Comparison of ENCODE assay signal across 2 cellular contexts in the genomic region with DNA sequence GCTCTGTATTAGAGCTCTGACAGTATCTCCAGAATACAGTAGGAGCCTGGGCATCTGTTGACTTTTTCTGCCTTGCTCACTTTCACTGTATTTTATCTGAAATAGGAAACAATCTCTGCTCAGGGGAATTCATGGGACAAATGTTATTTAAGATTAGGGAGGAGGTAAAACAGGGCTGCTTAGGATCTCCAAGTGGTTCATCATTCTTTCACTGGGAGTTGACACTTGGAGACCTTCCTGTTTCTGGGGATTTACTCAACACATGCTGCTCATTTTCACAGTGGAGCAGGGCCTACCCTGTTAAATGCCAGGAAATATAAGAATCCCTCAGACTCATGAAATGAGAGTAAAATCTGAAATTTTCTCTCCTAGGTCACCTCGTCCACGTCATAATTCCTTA.
TF ChIP-seq lines count a peak whose summit lies in the region.

No MANE protein-coding gene starts in this region.

TF ChIP-seq in SK-N-SH treated with all-trans-retinoic acid at 6 μM for 48 hours, 23 proteins besides CTCF, POLR2A, EP300 and RAD21 (continued from another document):
- TF ChIP-seq ISL1 (CRISPR knock-in tag; IDR thresholded peaks at IDR 0.05) (no peak), ZC3H10 (CRISPR knock-in tag; IDR thresholded peaks at IDR 0.05) (no peak), TSHZ2 (CRISPR knock-in tag; IDR thresholded peaks at IDR 0.05) (no peak), ZNF70 (CRISPR knock-in tag; IDR thresholded peaks at IDR 0.05) (no peak), TCF4 (CRISPR knock-in tag; IDR thresholded peaks at IDR 0.05; ENCODE audit: borderline replicate concordance) (no peak), PATZ1 (CRISPR knock-in tag; IDR thresholded peaks at IDR 0.05; ENCODE audit: borderline replicate concordance) (no peak), CSRNP3 (CRISPR knock-in tag; IDR thresholded peaks at IDR 0.05) (no peak), BACH2 (CRISPR knock-in tag; IDR thresholded peaks at IDR 0.05; ENCODE audit: borderline replicate concordance) (no peak), ZFP3 (CRISPR knock-in tag; IDR thresholded peaks at IDR 0.05) (no peak), TOX (CRISPR knock-in tag; IDR thresholded peaks at IDR 0.05; ENCODE audit: borderline replicate concordance) (no peak), ZNF565 (CRISPR knock-in tag; conservative IDR thresholded peaks at IDR 0.05; ENCODE audit: low read depth) (no peak), GLIS3 (CRISPR knock-in tag; IDR thresholded peaks at IDR 0.05) (no peak), ZNF8 (CRISPR knock-in tag; IDR thresholded peaks at IDR 0.05) (no peak), SNAI2 (CRISPR knock-in tag; IDR thresholded peaks at IDR 0.05) (no peak)
- TF ChIP-seq, protein P1, sequence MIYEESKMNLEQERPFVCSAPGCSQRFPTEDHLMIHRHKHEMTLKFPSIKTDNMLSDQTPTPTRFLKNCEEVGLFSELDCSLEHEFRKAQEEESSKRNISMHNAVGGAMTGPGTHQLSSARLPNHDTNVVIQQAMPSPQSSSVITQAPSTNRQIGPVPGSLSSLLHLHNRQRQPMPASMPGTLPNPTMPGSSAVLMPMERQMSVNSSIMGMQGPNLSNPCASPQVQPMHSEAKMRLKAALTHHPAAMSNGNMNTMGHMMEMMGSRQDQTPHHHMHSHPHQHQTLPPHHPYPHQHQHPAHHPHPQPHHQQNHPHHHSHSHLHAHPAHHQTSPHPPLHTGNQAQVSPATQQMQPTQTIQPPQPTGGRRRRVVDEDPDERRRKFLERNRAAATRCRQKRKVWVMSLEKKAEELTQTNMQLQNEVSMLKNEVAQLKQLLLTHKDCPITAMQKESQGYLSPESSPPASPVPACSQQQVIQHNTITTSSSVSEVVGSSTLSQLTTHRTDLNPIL (CRISPR knock-in tag; IDR thresholded peaks at IDR 0.05; ENCODE audit: low read depth): no peak
- TF ChIP-seq, protein P2, sequence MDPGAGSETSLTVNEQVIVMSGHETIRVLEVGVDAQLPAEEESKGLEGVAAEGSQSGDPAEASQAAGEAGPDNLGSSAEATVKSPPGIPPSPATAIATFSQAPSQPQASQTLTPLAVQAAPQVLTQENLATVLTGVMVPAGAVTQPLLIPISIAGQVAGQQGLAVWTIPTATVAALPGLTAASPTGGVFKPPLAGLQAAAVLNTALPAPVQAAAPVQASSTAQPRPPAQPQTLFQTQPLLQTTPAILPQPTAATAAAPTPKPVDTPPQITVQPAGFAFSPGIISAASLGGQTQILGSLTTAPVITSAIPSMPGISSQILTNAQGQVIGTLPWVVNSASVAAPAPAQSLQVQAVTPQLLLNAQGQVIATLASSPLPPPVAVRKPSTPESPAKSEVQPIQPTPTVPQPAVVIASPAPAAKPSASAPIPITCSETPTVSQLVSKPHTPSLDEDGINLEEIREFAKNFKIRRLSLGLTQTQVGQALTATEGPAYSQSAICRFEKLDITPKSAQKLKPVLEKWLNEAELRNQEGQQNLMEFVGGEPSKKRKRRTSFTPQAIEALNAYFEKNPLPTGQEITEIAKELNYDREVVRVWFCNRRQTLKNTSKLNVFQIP (CRISPR knock-in tag; IDR thresholded peaks at IDR 0.05; ENCODE audit: borderline replicate concordance, low read depth): no peak

TF ChIP-seq in SK-N-SH, 30 proteins besides CTCF, POLR2A, EP300 and RAD21 (continued from another document):
- no peak for TF ChIP-seq USF2 (IDR thresholded peaks at IDR 0.05; ENCODE audit: borderline replicate concordance, low read depth, low read length)
- TF ChIP-seq POLR2AphosphoS5 (IDR thresholded peaks at IDR 0.05; ENCODE audit: low read depth, low read length): no peak
- TF ChIP-seq SIN3A (IDR thresholded peaks at IDR 0.05; ENCODE audit: borderline replicate concordance, low read depth, low read length): no peak
- TF ChIP-seq NRF1 (IDR thresholded peaks at IDR 0.05; ENCODE audit: low read depth, low read length): no peak
- no peak for TF ChIP-seq TEAD4 (IDR thresholded peaks at IDR 0.05; ENCODE audit: borderline replicate concordance, insufficient read depth)
- no peak for TF ChIP-seq JUND (IDR thresholded peaks at IDR 0.05)
- no peak for TF ChIP-seq NFIC (IDR thresholded peaks at IDR 0.05; ENCODE audit: borderline replicate concordance)
- TF ChIP-seq, protein P3, sequence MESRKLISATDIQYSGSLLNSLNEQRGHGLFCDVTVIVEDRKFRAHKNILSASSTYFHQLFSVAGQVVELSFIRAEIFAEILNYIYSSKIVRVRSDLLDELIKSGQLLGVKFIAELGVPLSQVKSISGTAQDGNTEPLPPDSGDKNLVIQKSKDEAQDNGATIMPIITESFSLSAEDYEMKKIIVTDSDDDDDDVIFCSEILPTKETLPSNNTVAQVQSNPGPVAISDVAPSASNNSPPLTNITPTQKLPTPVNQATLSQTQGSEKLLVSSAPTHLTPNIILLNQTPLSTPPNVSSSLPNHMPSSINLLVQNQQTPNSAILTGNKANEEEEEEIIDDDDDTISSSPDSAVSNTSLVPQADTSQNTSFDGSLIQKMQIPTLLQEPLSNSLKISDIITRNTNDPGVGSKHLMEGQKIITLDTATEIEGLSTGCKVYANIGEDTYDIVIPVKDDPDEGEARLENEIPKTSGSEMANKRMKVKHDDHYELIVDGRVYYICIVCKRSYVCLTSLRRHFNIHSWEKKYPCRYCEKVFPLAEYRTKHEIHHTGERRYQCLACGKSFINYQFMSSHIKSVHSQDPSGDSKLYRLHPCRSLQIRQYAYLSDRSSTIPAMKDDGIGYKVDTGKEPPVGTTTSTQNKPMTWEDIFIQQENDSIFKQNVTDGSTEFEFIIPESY (IDR thresholded peaks at IDR 0.05; ENCODE audit: borderline replicate concordance, low read depth): no peak
- TF ChIP-seq REST (IDR thresholded peaks at IDR 0.05; ENCODE audit: low read depth, low read length): no peak
- TF ChIP-seq FOXJ3 (CRISPR knock-in tag; IDR thresholded peaks at IDR 0.05): no peak
- TF ChIP-seq MEF2A (IDR thresholded peaks at IDR 0.05; ENCODE audit: borderline replicate concordance, low read depth): no peak
- no peak for TF ChIP-seq EZH2phosphoT487 (IDR thresholded peaks at IDR 0.05; ENCODE audit: borderline replicate concordance, low read depth)
